ENCODE assay signal across 19 cellular contexts in the genomic region with DNA sequence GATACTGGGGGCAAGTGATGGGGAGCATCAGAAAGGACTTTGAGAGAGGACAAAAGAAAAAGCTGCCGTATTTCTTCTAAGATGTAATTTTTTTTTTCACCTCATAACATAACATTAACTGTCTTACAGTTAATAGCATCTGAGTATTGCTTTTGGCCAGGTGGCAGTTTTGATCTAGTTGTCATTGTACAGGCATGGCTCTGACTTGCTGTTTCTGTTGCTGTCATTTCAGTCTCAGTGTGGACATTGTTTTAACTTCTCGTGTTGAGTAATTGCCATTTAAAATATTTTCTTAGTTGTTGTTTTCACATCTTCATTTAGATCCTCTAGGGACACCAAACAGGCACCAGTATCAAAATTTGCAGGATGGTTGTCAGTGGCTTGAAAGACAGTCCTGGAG. TPM values are rescaled to one million over a fixed set of nuclear protein-coding genes. Genes with fewer than 3 reads are reported as not detected.
DNase-seq lines count a peak whose midpoint lies in the region; ATAC-seq, FAIRE-seq and TF ChIP-seq lines count a peak whose summit lies in the region.
"Had no signal": no experiment of that assay in that cellular context is flagged by ENCODE, and none has a peak within 500 bp of the region (broad histone marks: within the 10 kb centered on the region; RNA-seq: fewer than 3 reads in every experiment).

No MANE protein-coding gene starts in this region.

- CTCF ChIA-PET in GM12878 (lab: Yijun Ruan, JAX), result interaction anchor here (0.8 to 4.5 kb wide), 4 partner anchors 8 to 81 kb away, joined by 3 to 26 read pairs (median 3); no protein-coding TSS in a partner anchor

- H3K4me1 Mint-ChIP-seq in activated T-cell treated with anti-CD3 and anti-CD28 coated beads, Interleukin-2, amount 50 U/mL, for 24 hours (ENCODE audit: low read depth), result peaks cover 9% of the 10 kb centered on the region

- TF ChIP-seq EP300 in GM12878 (IDR thresholded peaks at IDR 0.05; ENCODE audit: borderline replicate concordance in 1 of 2, control insufficient read depth in 1 of 2, low read depth in 2 of 2, low read length in 2 of 2), result no peak

- no peaks in the 10 kb centered on the region for H3K4me1 ChIP-seq in GM12878 (ENCODE audit: control insufficient read depth, insufficient read depth, low read length)
- no peaks in the 10 kb centered on the region for H3K4me1 ChIP-seq in prostate gland (replicated peaks)
- H3K4me1 ChIP-seq: BE2C had no signal

- no peak for TF ChIP-seq CTCF in GM12878 (IDR thresholded peaks at IDR 0.05 in 2 of 3, conservative IDR thresholded peaks at IDR 0.05 in 1 of 3; ENCODE audit: control insufficient read depth in 2 of 3, extremely low read depth in 1 of 3, insufficient read depth in 1 of 3, low read depth in 3 of 3, low read length in 3 of 3)
- TF ChIP-seq CTCF in prostate gland (IDR thresholded peaks at IDR 0.05), result no peak

- peaks cover 12% of the 10 kb centered on the region for H3K79me2 ChIP-seq in GM12878 (ENCODE audit: control insufficient read depth, insufficient read depth, low read length)

- H4K20me1 ChIP-seq in GM12878 (ENCODE audit: control insufficient read depth, insufficient read depth), result no peaks in the 10 kb centered on the region

- no peaks in the 10 kb centered on the region for H3K27me3 Mint-ChIP-seq in activated T-cell treated with anti-CD3 and anti-CD28 coated beads, Interleukin-2, amount 50 U/mL, for 24 hours

- no peaks in the 10 kb centered on the region for H3K9me3 Mint-ChIP-seq in activated T-cell treated with anti-CD3 and anti-CD28 coated beads, Interleukin-2, amount 50 U/mL, for 24 hours
- H3K9me3 Mint-ChIP-seq: mesothelial cell of epicardium had no signal

- no peak overlapping the region for H2AFZ ChIP-seq in GM12878 (ENCODE audit: control insufficient read depth, low read depth, low read length)

- no peak overlapping the region for H3K4me3 Mint-ChIP-seq in activated T-cell treated with anti-CD3 and anti-CD28 coated beads, Interleukin-2, amount 50 U/mL, for 24 hours
- H3K4me3 Mint-ChIP-seq: mesothelial cell of epicardium had no signal

- no peak for TF ChIP-seq RAD21 in GM12878 (IDR thresholded peaks at IDR 0.05; ENCODE audit: insufficient read depth, low read depth, low read length)

- POLR2A ChIA-PET in GM12878 (lab: Charles Lee), result interaction anchor here (0.7 kb wide), 1 partner anchor 46 kb away, joined by 3 read pairs; no protein-coding TSS in a partner anchor

- peaks cover 6% of the 10 kb centered on the region for H3K36me3 Mint-ChIP-seq in activated T-cell treated with anti-CD3 and anti-CD28 coated beads, Interleukin-2, amount 50 U/mL, for 24 hours (ENCODE audit: low read depth)
- H3K36me3 Mint-ChIP-seq: mesothelial cell of epicardium had no signal

- no peak overlapping the region for H3K9ac ChIP-seq in GM12878 (ENCODE audit: control insufficient read depth, insufficient read depth, low read length)

- H3K27me3 ChIP-seq in GM12878 (replicated peaks in 1 of 2; ENCODE audit: control insufficient read depth in 2 of 2, insufficient read depth in 2 of 2, low read length in 1 of 2) (no peaks in the 10 kb centered on the region), prostate gland (replicated peaks; ENCODE audit: insufficient read depth) (no peaks in the 10 kb centered on the region)
- H3K27me3 ChIP-seq: BE2C had no signal

- H3K4me3 ChIP-seq in GM12878 (no peak overlapping the region), prostate gland (no peak overlapping the region)

- in situ Hi-C loops in GM12878 (cut with MboI), result no loop called here

- no peak overlapping the region for H3K27ac Mint-ChIP-seq in activated T-cell treated with anti-CD3 and anti-CD28 coated beads, Interleukin-2, amount 50 U/mL, for 24 hours
- H3K27ac Mint-ChIP-seq: mesothelial cell of epicardium had no signal

- DNase-seq in GM12878 (ENCODE audit: low read depth, low spot score) (no peak), prostate gland (ENCODE audit: low spot score) (no peak), SHP77 (lab: John Stamatoyannopoulos, UW) (no peak)
- no peak for DNase-seq in activated CD4-positive, alpha-beta T cell treated with anti-CD3 and anti-CD28 coated beads, Interleukin-2, amount 50 U/mL, for 1 hour
- DNase-seq in activated T-cell treated with anti-CD3 and anti-CD28 coated beads, Interleukin-2, amount 50 U/mL, for 24 hours, result no peak
- DNase-seq: activated CD4-positive, alpha-beta T cell treated with anti-CD3 and anti-CD28 coated beads, Interleukin-2, amount 50 U/mL, for 4 hours; BE2C; DMS79; glutamatergic neuron; kidney; NCI-H1092 treated with DMSO at 0.1 percent for 48 hours; right cardiac atrium; SHP77 treated with DMSO at 0.1 percent for 48 hours; stimulated activated CD4-positive, alpha-beta T cell treated with anti-CD3 and anti-CD28 coated beads, Interleukin-1b, Interleukin-23, amount 100 ng/mL, for 48 hours had no signal

- H3K27ac ChIP-seq in GM12878 (ENCODE audit: control insufficient read depth, insufficient read depth) (no peak overlapping the region), prostate gland (no peak overlapping the region)

- no peak for FAIRE-seq in GM12878 (lab: Jason Lieb, UNC)
- FAIRE-seq: kidney had no signal

- WGBS in GM12878 (ENCODE audit: insufficient coverage, insufficient replicate concordance, low lambda C conversion rate, missing lambda C conversion rate), result 0% methylated on average over 2 of the region's 2 CpGs
- WGBS in prostate gland, result 40% methylated on average over 2 of the region's 2 CpGs

- no peaks in the 10 kb centered on the region for H3K9me3 ChIP-seq in GM12878 (replicated peaks; ENCODE audit: control insufficient read depth, insufficient read depth, low read length)
- H3K9me3 ChIP-seq in prostate gland, result no peaks in the 10 kb centered on the region
- H3K9me3 ChIP-seq: BE2C had no signal

- no TSS peak for BruUV-seq in GM12878 (replicated peaks; lab: Mats Ljungman, UMichigan)

- intact Hi-C loops in GM12878 (cut with micrococcal nuclease; ENCODE audit: unreplicated experiment), result no loop called here
- intact Hi-C loops in prostate gland (cut with DNase I), result no loop called here

- H3K36me3 ChIP-seq in GM12878 (ENCODE audit: control insufficient read depth in 2 of 2, insufficient read depth in 2 of 2, low read length in 1 of 2) (no peaks in the 10 kb centered on the region), prostate gland (no peaks in the 10 kb centered on the region)
- H3K36me3 ChIP-seq: BE2C had no signal

- TF ChIP-seq POLR2A in GM12878 (IDR thresholded peaks at IDR 0.05; ENCODE audit: low read depth, low read length), result no peak
- no peak for TF ChIP-seq POLR2A in prostate gland (IDR thresholded peaks at IDR 0.05)

- no peak overlapping the region for H3K4me2 ChIP-seq in GM12878 (ENCODE audit: control insufficient read depth, insufficient read depth)

- SMC1A ChIA-PET in GM12878 (lab: Charles Lee; ENCODE audit: uncharacterized antibody, unreplicated experiment), result interaction anchor here (0.6 to 2.5 kb wide), 4 partner anchors 13 to 70 kb away, joined by 3 to 8 read pairs (median 4); partner anchors contain the start of gene SMAD5

- RAD21 ChIA-PET in GM12878 (lab: Charles Lee; ENCODE audit: unreplicated experiment), result no interaction called here

- ATAC-seq in GM19025 (IDR thresholded peaks at IDR 0.05; ENCODE audit: low read depth, unreplicated experiment) (peak; percentile 59), GM21737 (IDR thresholded peaks at IDR 0.05; ENCODE audit: unreplicated experiment) (peak; percentile 43), HG03064 (IDR thresholded peaks at IDR 0.05; ENCODE audit: low read depth, unreplicated experiment) (peak; percentile 63), GM12878 (peak; percentile 82)
- ATAC-seq: right cardiac atrium had no signal

TF ChIP-seq in GM12878, 131 proteins besides CTCF, POLR2A, EP300 and RAD21 (continues in another document):
- TF ChIP-seq MEF2B (IDR thresholded peaks at IDR 0.05; ENCODE audit: partially characterized antibody, poor library complexity, severe bottlenecking), result peak; percentile 42

RNA-seq across cellular contexts. Expression of gene SMAD5, which starts 12.4 kb away (rescaled TPM):
- 145 and 164 TPM in 2 replicates for total RNA-seq in GM12878 (2013; cell fraction: nucleolus; rRNA removed)
- total RNA-seq in GM12878 (2014; rRNA removed), result 8.0 and 10.4 TPM in 2 replicates
- total RNA-seq in GM12878 (2014; rRNA removed; fragmentation: Illumina TruSeq; extraction: Trizol), result 11.1 and 11.4 TPM in 2 replicates
- total RNA-seq in GM12878 (2021), result 14.8 and 15.4 TPM in 2 replicates
- polyA plus RNA-seq in GM12878 (2011; ENCODE audit: low read depth), result 5.4 TPM
- 40.6 and 56.1 TPM in 2 replicates for polyA plus RNA-seq in GM12878 (2011; rRNA removed)
- polyA plus RNA-seq in GM12878 (2011; cell fraction: cytosol; rRNA removed), result 16.7 and 22.3 TPM in 2 replicates
- polyA plus RNA-seq in GM12878 (2011; cell fraction: nucleus; rRNA removed), result 19.8 and 23.5 TPM in 2 replicates
- 5.0 and 5.7 TPM in 2 replicates for polyA plus RNA-seq in GM12878 (2012)
- 9.2 and 11.1 TPM in 2 replicates for polyA plus RNA-seq in GM12878 (2014; fragmentation: Illumina TruSeq; extraction: Trizol)
- polyA plus RNA-seq in GM12878 (2014; fragmentation: Nextera tagmentation; extraction: Ambion mirVana), result 1 to 10 TPM; 3.6 to 7.1 TPM
- 12.4 and 12.5 TPM in 2 replicates for polyA plus RNA-seq in GM12878 (2014; rRNA removed)
- polyA plus RNA-seq in GM12878 (2016; fragmentation: Nextera tagmentation; extraction: Ambion mirVana), result 10 to 100 TPM; 14.2 to 16.0 TPM
- polyA minus RNA-seq in GM12878 (2011; rRNA and poly(A)+ RNA removed), result 45.7 and 59.2 TPM in 2 replicates
- 11.4 and 22.4 TPM in 2 replicates for polyA minus RNA-seq in GM12878 (2011; cell fraction: cytosol; rRNA and poly(A)+ RNA removed)
- polyA minus RNA-seq in GM12878 (2011; cell fraction: nucleus; rRNA and poly(A)+ RNA removed), result 21.9 and 33.2 TPM in 2 replicates
- total RNA-seq in prostate gland, result 10 to 100 TPM; 34.2 to 37.3 TPM

RNA-seq across cellular contexts. Expression of gene SMIM32, which starts 47.9 kb away (rescaled TPM):
- not detected in 2 replicates for total RNA-seq in GM12878 (2013; cell fraction: nucleolus; rRNA removed)
- not detected in 2 replicates for total RNA-seq in GM12878 (2014; rRNA removed)
- not detected in 2 replicates for total RNA-seq in GM12878 (2014; rRNA removed; fragmentation: Illumina TruSeq; extraction: Trizol)
- total RNA-seq in GM12878 (2021), result not detected in 2 replicates
- not detected for polyA plus RNA-seq in GM12878 (2011; ENCODE audit: low read depth)
- polyA plus RNA-seq in GM12878 (2011; rRNA removed), result not detected in 2 replicates
- not detected in 2 replicates for polyA plus RNA-seq in GM12878 (2011; cell fraction: cytosol; rRNA removed)
- polyA plus RNA-seq in GM12878 (2011; cell fraction: nucleus; rRNA removed), result not detected in 2 replicates
- polyA plus RNA-seq in GM12878 (2012), result not detected in 2 replicates
- polyA plus RNA-seq in GM12878 (2014; fragmentation: Illumina TruSeq; extraction: Trizol), result not detected in 2 replicates
- not detected for polyA plus RNA-seq in GM12878 (2014; fragmentation: Nextera tagmentation; extraction: Ambion mirVana)
- not detected in 2 replicates for polyA plus RNA-seq in GM12878 (2014; rRNA removed)
- polyA plus RNA-seq in GM12878 (2016; fragmentation: Nextera tagmentation; extraction: Ambion mirVana), result not detected
- polyA minus RNA-seq in GM12878 (2011; rRNA and poly(A)+ RNA removed), result not detected in 2 replicates
- polyA minus RNA-seq in GM12878 (2011; cell fraction: cytosol; rRNA and poly(A)+ RNA removed), result not detected in 2 replicates
- not detected in 2 replicates for polyA minus RNA-seq in GM12878 (2011; cell fraction: nucleus; rRNA and poly(A)+ RNA removed)
- total RNA-seq in prostate gland, result 1 to 10 TPM in 1 of 2 donors, under 1 TPM in 1; 0.36 to 1.9 TPM
- total RNA-seq: epithelial cell of proximal tubule, right cardiac atrium had no signal
- polyA plus RNA-seq: right cardiac atrium had no signal
